9 cellular contexts compared by ENCODE assay signal in the genomic region with DNA sequence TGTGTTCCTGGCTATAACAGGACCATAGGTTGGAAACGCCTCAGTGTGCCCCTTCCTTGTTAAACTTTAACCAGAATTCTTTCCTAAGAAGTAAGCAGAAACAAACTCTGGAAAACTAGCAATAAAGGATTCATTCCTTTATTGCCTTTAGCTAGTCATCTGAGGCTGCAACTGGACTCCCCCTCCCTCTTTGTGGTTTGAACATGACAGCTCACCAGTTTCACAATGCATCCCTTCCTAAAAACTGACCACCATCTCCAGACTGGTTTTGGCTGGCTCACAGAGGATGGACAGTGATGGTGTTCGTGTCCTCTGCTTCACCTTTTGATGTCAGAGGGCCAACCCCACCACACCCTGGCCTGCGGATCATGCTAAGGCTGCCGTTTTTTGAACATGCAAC. TPM values are rescaled to one million over a fixed set of nuclear protein-coding genes. Genes with fewer than 3 reads are reported as not detected.
A peak's percentile ranks its signal among the peaks of the same experiment; 100 is the strongest.
DNase-seq lines count a peak whose midpoint lies in the region; ATAC-seq and TF ChIP-seq lines count a peak whose summit lies in the region.
"Had no signal": no experiment of that assay in that cellular context is flagged by ENCODE, and none has a peak within 500 bp of the region (broad histone marks: within the 10 kb centered on the region; RNA-seq: fewer than 3 reads in every experiment).

No MANE protein-coding gene starts in this region.

- H3K4me3 ChIP-seq in HL-60 (replicated peaks; ENCODE audit: insufficient read depth, low read length), result no peak overlapping the region
- peak overlapping the region in 1 of 2 experiments; percentile 20 for H3K4me3 ChIP-seq in neutrophil (ENCODE audit: low read depth in 1 of 2, low read length in 1 of 2)
- H3K4me3 ChIP-seq in neural progenitor cell, result no peak overlapping the region
- H3K4me3 ChIP-seq: thyroid gland had no signal

- DNase-seq in Daoy (ENCODE audit: low read depth) (peak; percentile 49), HL-60 (ENCODE audit: low read depth in 1 of 2, low spot score in 1 of 2) (peak; percentile 35 to 51), dedifferentiated amniotic fluid mesenchymal stem cell (ENCODE audit: extremely low spot score) (peak; percentile 58), neural progenitor cell (ENCODE audit: low spot score) (no peak)
- DNase-seq: thyroid gland had no signal

- H4K20me1 ChIP-seq in neural progenitor cell (ENCODE audit: low read depth), result no peaks in the 10 kb centered on the region

- H3K4me1 Mint-ChIP-seq in neural progenitor cell, result no peaks in the 10 kb centered on the region

- no peak for ATAC-seq in GM21367 (IDR thresholded peaks at IDR 0.05; ENCODE audit: unreplicated experiment)
- no peak for ATAC-seq in HG03342 (IDR thresholded peaks at IDR 0.05; ENCODE audit: unreplicated experiment)
- no peak for ATAC-seq in GM21423 (IDR thresholded peaks at IDR 0.05; ENCODE audit: unreplicated experiment)

- no peaks in the 10 kb centered on the region for H3K9me3 Mint-ChIP-seq in neural progenitor cell

- H3K9ac ChIP-seq in neural progenitor cell, result no peak overlapping the region

- no peaks in the 10 kb centered on the region for H3K79me2 ChIP-seq in neural progenitor cell (ENCODE audit: low read depth)

- H3K9me3 ChIP-seq in neutrophil (no peaks in the 10 kb centered on the region), neural progenitor cell (ENCODE audit: low read depth) (no peaks in the 10 kb centered on the region)
- H3K9me3 ChIP-seq: thyroid gland had no signal

- no peaks in the 10 kb centered on the region for H3K27me3 Mint-ChIP-seq in neural progenitor cell (ENCODE audit: insufficient read depth, low read depth)

- no peak overlapping the region for H2AFZ ChIP-seq in neural progenitor cell (replicated peaks)

- H3F3A ChIP-seq in neural progenitor cell (ENCODE audit: low read depth), result no peaks in the 10 kb centered on the region

- no peak overlapping the region for H3K4me2 ChIP-seq in neural progenitor cell

- no peaks in the 10 kb centered on the region for H3K36me3 Mint-ChIP-seq in neural progenitor cell

- no peak overlapping the region for H3K27ac ChIP-seq in HL-60 (replicated peaks)
- H3K27ac ChIP-seq in neutrophil, result peak overlapping the region; percentile 79
- no peak overlapping the region for H3K27ac ChIP-seq in neural progenitor cell
- H3K27ac ChIP-seq: thyroid gland had no signal

- no peak for TF ChIP-seq CTCF in HL-60 (IDR thresholded peaks at IDR 0.05; ENCODE audit: insufficient read depth, low read length)
- no peak for TF ChIP-seq CTCF in neutrophil (IDR thresholded peaks at IDR 0.05)
- no peak for TF ChIP-seq CTCF in neural progenitor cell (IDR thresholded peaks at IDR 0.05)

- no peak overlapping the region for H3K4me3 Mint-ChIP-seq in neural progenitor cell

- H3K36me3 ChIP-seq in neutrophil (no peaks in the 10 kb centered on the region), neural progenitor cell (no peaks in the 10 kb centered on the region)
- H3K36me3 ChIP-seq: thyroid gland had no signal

- H3K27me3 ChIP-seq in HL-60 (ENCODE audit: insufficient read depth, poor library complexity, severe bottlenecking), result no peaks in the 10 kb centered on the region
- H3K27me3 ChIP-seq in neutrophil, result no peaks in the 10 kb centered on the region
- H3K27me3 ChIP-seq in neural progenitor cell, result no peaks in the 10 kb centered on the region
- H3K27me3 ChIP-seq: thyroid gland had no signal

- H3K27ac Mint-ChIP-seq in neural progenitor cell, result no peak overlapping the region

- H3K4me1 ChIP-seq in neutrophil (ENCODE audit: control insufficient read depth in 1 of 2, insufficient read depth in 1 of 2, low read depth in 1 of 2, low read length in 1 of 2) (peaks cover 22 to 24% of the 10 kb centered on the region in 2 experiments), neural progenitor cell (no peaks in the 10 kb centered on the region)
- H3K4me1 ChIP-seq: thyroid gland had no signal

RNA-seq across cellular contexts. Expression of gene TGFBR2, which starts 27.9 kb away (rescaled TPM):
- total RNA-seq in Daoy (2014; rRNA removed; shearing (Covaris generic)), result 5.7 and 6.8 TPM in 2 replicates
- 5.8 and 7.3 TPM in 2 replicates for total RNA-seq in neural progenitor cell (ENCODE audit: low replicate concordance)
